8 cellular contexts compared by ENCODE assay signal in genomic region chr18:8389391-8390340, GRCh38.
DNase-seq lines count a peak whose midpoint lies in the region; ATAC-seq, FAIRE-seq and TF ChIP-seq lines count a peak whose summit lies in the region.

No MANE protein-coding gene starts in this region.

- no peaks in the 10 kb centered on the region for H3K79me1 ChIP-seq in mesendoderm (ENCODE audit: low read length)

- H3K18ac ChIP-seq in mesendoderm (ENCODE audit: low read length), result no peak overlapping the region

- H3K9ac ChIP-seq in Loucy (ENCODE audit: low read depth, low read length, poor library complexity, severe bottlenecking), result no peak overlapping the region
- no peak overlapping the region for H3K9ac ChIP-seq in SK-N-MC (ENCODE audit: insufficient read length)
- H3K9ac ChIP-seq in mesendoderm (ENCODE audit: low read length), result no peak overlapping the region

- no peaks in the 10 kb centered on the region for H3K36me3 ChIP-seq in Loucy (ENCODE audit: insufficient read depth, low read length)
- H3K36me3 ChIP-seq in SK-N-MC (ENCODE audit: insufficient read depth, low read length), result no peaks in the 10 kb centered on the region
- H3K36me3 ChIP-seq in mesendoderm (ENCODE audit: control insufficient read depth, insufficient read depth, low read length), result no peaks in the 10 kb centered on the region

- H4K20me1 ChIP-seq in Loucy (ENCODE audit: insufficient read depth, low read length, poor library complexity, severe bottlenecking), result no peaks in the 10 kb centered on the region

- peak; percentile 94 for FAIRE-seq in urothelium cell line (lab: Jason Lieb, UNC)

- H3K27ac ChIP-seq in SK-N-MC (no peak overlapping the region), mesendoderm (ENCODE audit: low read depth, low read length) (no peak overlapping the region)

- no peak overlapping the region for H3K4ac ChIP-seq in mesendoderm (ENCODE audit: low read depth, low read length)

- H4K8ac ChIP-seq in mesendoderm (ENCODE audit: low read depth, low read length), result no peak overlapping the region

- ATAC-seq in Right ventricle myocardium inferior, result peak; percentile 81

- H2AFZ ChIP-seq in Loucy (ENCODE audit: low read length), result no peak overlapping the region

- H3K4me1 ChIP-seq in Loucy (ENCODE audit: insufficient read depth, low read length, poor library complexity, severe bottlenecking) (no peaks in the 10 kb centered on the region), mesendoderm (ENCODE audit: control insufficient read depth, low read depth, low read length) (no peaks in the 10 kb centered on the region)

- H3K79me2 ChIP-seq in Loucy (ENCODE audit: insufficient read depth, low read length) (no peaks in the 10 kb centered on the region), mesendoderm (ENCODE audit: control insufficient read depth, insufficient read depth, low read length) (no peaks in the 10 kb centered on the region)

- WGBS in mesendoderm (ENCODE audit: extremely low coverage, insufficient coverage, low lambda C conversion rate), result no CpG with 5 or more reads among the region's 14 CpGs

- no peaks in the 10 kb centered on the region for H3K9me3 ChIP-seq in Loucy (ENCODE audit: insufficient read depth, low read depth, low read length)
- no peaks in the 10 kb centered on the region for H3K9me3 ChIP-seq in SK-N-MC (ENCODE audit: low read depth, low read length)

- H2AK5ac ChIP-seq in mesendoderm (ENCODE audit: low read length), result no peak overlapping the region

- no peak overlapping the region for H2BK5ac ChIP-seq in mesendoderm (ENCODE audit: low read length)

- no peak overlapping the region for H2BK15ac ChIP-seq in mesendoderm (replicated peaks; ENCODE audit: low read depth)

- peak; percentile 89 for TF ChIP-seq CTCF in Loucy (conservative IDR thresholded peaks at IDR 0.05; ENCODE audit: low read length)
- peak; percentile 97 for TF ChIP-seq CTCF in epithelial cell of esophagus (IDR thresholded peaks at IDR 0.05; ENCODE audit: insufficient read depth, low read depth, low read length, missing control alignments)

- DNase-seq in Right ventricle myocardium inferior (ENCODE audit: missing footprints) (peak; percentile 74), cardiac septum (ENCODE audit: low spot score) (no peak), SK-N-MC (ENCODE audit: low read depth, low spot score) (peak; percentile 26), epithelial cell of esophagus (ENCODE audit: low read depth) (peak; percentile 85), mesendoderm (peak; percentile 85), urothelium cell line (ENCODE audit: low spot score) (peak; percentile 87)
- DNase-seq in activated effector memory CD4-positive, alpha-beta T cell treated with anti-CD3 and anti-CD28 coated beads, Interleukin-2, amount 50 U/mL, for 16 hours, result no peak

- H3K9me2 ChIP-seq in Loucy (replicated peaks; ENCODE audit: low read depth, low read length), result no peaks in the 10 kb centered on the region

- intact Hi-C loops in Right ventricle myocardium inferior (cut with DNase I), result loop anchor here (5.0 kb wide), 1 partner anchor 1117 kb away; no protein-coding TSS in a partner anchor
- intact Hi-C loops in cardiac septum (cut with DNase I), result loop anchor here (10.0 kb wide), 1 partner anchor 595 kb away; no protein-coding TSS in a partner anchor

- no peak overlapping the region for H3K23ac ChIP-seq in mesendoderm (ENCODE audit: low read length)

- H3K4me2 ChIP-seq in Loucy (ENCODE audit: low read depth, low read length, poor library complexity, severe bottlenecking), result no peak overlapping the region
- no peak overlapping the region for H3K4me2 ChIP-seq in mesendoderm (ENCODE audit: low read length)

- no peak overlapping the region for H3K56ac ChIP-seq in mesendoderm (ENCODE audit: low read length)

- no peak overlapping the region for H4K5ac ChIP-seq in mesendoderm (ENCODE audit: low read length)

- no peak overlapping the region for H3K4me3 ChIP-seq in Loucy (ENCODE audit: low read length, poor library complexity, severe bottlenecking)
- no peak overlapping the region for H3K4me3 ChIP-seq in SK-N-MC
- H3K4me3 ChIP-seq in epithelial cell of esophagus (ENCODE audit: low read length), result no peak overlapping the region
- H3K4me3 ChIP-seq in mesendoderm (ENCODE audit: low read length), result no peak overlapping the region

- H3F3A ChIP-seq in Loucy (ENCODE audit: low read depth), result no peaks in the 10 kb centered on the region

- H3K27me3 ChIP-seq in Loucy (ENCODE audit: insufficient read depth, low read length, poor library complexity, severe bottlenecking), result no peaks in the 10 kb centered on the region
- no peaks in the 10 kb centered on the region for H3K27me3 ChIP-seq in mesendoderm (ENCODE audit: insufficient read depth, low read length, poor library complexity)

- no peak overlapping the region for H2BK120ac ChIP-seq in mesendoderm (ENCODE audit: low read depth, low read length)

Comparison
In these comparisons a context has a peak if more than half of its experiments do, and no peak if none do; other contexts are left out.
1. DNase-seq: peak in Right ventricle myocardium inferior (single experiment), SK-N-MC (single experiment), epithelial cell of esophagus (single experiment), mesendoderm (single experiment) and urothelium cell line (single experiment); none in cardiac septum (single experiment) and activated effector memory CD4-positive, alpha-beta T cell treated with anti-CD3 and anti-CD28 coated beads, Interleukin-2, amount 50 U/mL, for 16 hours (single experiment).